13 cellular contexts compared by ENCODE assay signal in the genomic region with DNA sequence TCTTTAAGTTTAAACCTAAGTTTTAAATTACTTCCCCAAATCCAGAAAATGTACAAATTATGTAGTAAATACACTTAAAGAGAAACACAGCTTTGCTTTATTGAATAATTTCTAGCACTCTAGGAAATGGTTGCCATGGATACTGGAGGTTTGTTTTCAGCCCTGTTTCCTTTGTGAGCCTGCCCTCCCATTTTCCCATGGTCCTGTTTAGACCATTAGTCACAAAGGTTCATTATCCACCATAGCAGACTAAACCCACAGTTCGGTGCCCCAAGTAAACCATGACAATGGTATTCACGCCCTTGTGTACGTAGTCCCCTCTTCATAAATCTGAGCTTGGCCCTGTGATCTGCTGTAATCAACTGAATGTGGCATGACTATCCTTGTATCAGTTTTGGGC.
DNase-seq lines count a peak whose midpoint lies in the region; FAIRE-seq and TF ChIP-seq lines count a peak whose summit lies in the region.
"Had no signal": no experiment of that assay in that cellular context is flagged by ENCODE, and none has a peak within 500 bp of the region (broad histone marks: within the 10 kb centered on the region; RNA-seq: fewer than 3 reads in every experiment).

No MANE protein-coding gene starts in this region.

- no peak overlapping the region for H4K8ac ChIP-seq in mesenchymal stem cell (ENCODE audit: low read length)

- dilution Hi-C loops in endothelial cell of umbilical vein (cut with MboI; ENCODE audit: extremely low pct_ligation_motif_present, low sequenced_read_pairs) = no loop called here

- WGBS in mesenchymal stem cell = 90% methylated on average over 3 of the region's 3 CpGs

- H3K4ac ChIP-seq in mesenchymal stem cell (ENCODE audit: low read depth in 1 of 2, low read length in 2 of 2) = no peak overlapping the region

- no peak overlapping the region for H2BK120ac ChIP-seq in mesenchymal stem cell (ENCODE audit: low read depth, low read length)

- H2BK15ac ChIP-seq in mesenchymal stem cell (ENCODE audit: low read depth, poor library complexity, severe bottlenecking) = no peak overlapping the region

- no peaks in the 10 kb centered on the region for H3K79me1 ChIP-seq in mesenchymal stem cell (replicated peaks; ENCODE audit: low read length, poor library complexity, severe bottlenecking)

- H3K36me3 ChIP-seq in SJCRH30 (no peaks in the 10 kb centered on the region), endothelial cell of umbilical vein (ENCODE audit: control insufficient read depth in 2 of 2, extremely low read depth in 1 of 2, insufficient read depth in 2 of 2, low read length in 2 of 2) (peaks cover 0 to 2% of the 10 kb centered on the region in 2 experiments), mesenchymal stem cell (ENCODE audit: control insufficient read depth in 1 of 2, insufficient read depth in 2 of 2, low read depth in 1 of 2, low read length in 2 of 2) (peaks cover 0 to 24% of the 10 kb centered on the region in 2 experiments)
- H3K36me3 ChIP-seq: tibial artery had no signal

- TF ChIP-seq CTCF in endothelial cell of umbilical vein (IDR thresholded peaks at IDR 0.05; ENCODE audit: extremely low read depth in 1 of 2, insufficient read depth in 1 of 2, low read depth in 1 of 2, low read length in 2 of 2) = no peak
- no peak for TF ChIP-seq CTCF in GM20000 (IDR thresholded peaks at IDR 0.05; ENCODE audit: extremely low read depth, missing control alignments)

- H2BK12ac ChIP-seq in mesenchymal stem cell (ENCODE audit: low read length in 2 of 2) = no peak overlapping the region

- H3K4me3 ChIP-seq in SJCRH30 (no peak overlapping the region), endothelial cell of umbilical vein (replicated peaks in 1 of 3; ENCODE audit: insufficient read depth in 1 of 3, low read depth in 1 of 3, low read length in 3 of 3) (no peak overlapping the region), mesenchymal stem cell (ENCODE audit: insufficient read depth in 1 of 2, low read depth in 1 of 2, low read length in 2 of 2) (no peak overlapping the region)
- H3K4me3 ChIP-seq: mucosa of descending colon, tibial artery had no signal

- H3K14ac ChIP-seq in mesenchymal stem cell (ENCODE audit: low read length in 2 of 2) = no peak overlapping the region

- TF ChIP-seq POLR2A in endothelial cell of umbilical vein (IDR thresholded peaks at IDR 0.05; ENCODE audit: low read depth, low read length) = no peak

- H3K4me2 ChIP-seq in endothelial cell of umbilical vein (ENCODE audit: insufficient read depth, low read length) (no peak overlapping the region), mesenchymal stem cell (ENCODE audit: low read length, poor library complexity, severe bottlenecking) (no peak overlapping the region)

- no peaks in the 10 kb centered on the region for H3K9me3 ChIP-seq in SJCRH30 (replicated peaks)
- no peaks in the 10 kb centered on the region for H3K9me3 ChIP-seq in endothelial cell of umbilical vein (replicated peaks; ENCODE audit: control insufficient read depth, insufficient read depth, low read length)
- H3K9me3 ChIP-seq in mesenchymal stem cell (ENCODE audit: control insufficient read depth, low read length) = no peaks in the 10 kb centered on the region
- H3K9me3 ChIP-seq: mucosa of descending colon, tibial artery had no signal

- H3K79me2 ChIP-seq in endothelial cell of umbilical vein (ENCODE audit: control insufficient read depth, insufficient read depth, low read length) = no peaks in the 10 kb centered on the region

- H3K4me1 ChIP-seq in SJCRH30 (0 out of 2 replicates have a peak, but pooled peaks cover 3% of the 10 kb centered on the region), endothelial cell of umbilical vein (ENCODE audit: control insufficient read depth, extremely low read depth, insufficient read depth, low read length) (peaks cover 15% of the 10 kb centered on the region), mesenchymal stem cell (ENCODE audit: control insufficient read depth, insufficient read depth, low read depth, low read length) (no peaks in the 10 kb centered on the region)
- H3K4me1 ChIP-seq: tibial artery had no signal

- H2BK5ac ChIP-seq in mesenchymal stem cell (ENCODE audit: low read depth, low read length, poor library complexity, severe bottlenecking) = no peak overlapping the region

- no TSS peak for BruUV-seq in endothelial cell of umbilical vein (replicated peaks; lab: Mats Ljungman, UMichigan)

- intact Hi-C loops in endothelial cell of umbilical vein (cut with micrococcal nuclease) = no loop called here

- H3K9ac ChIP-seq in endothelial cell of umbilical vein (replicated peaks; ENCODE audit: extremely low read depth, insufficient read depth, low read length) (no peak overlapping the region), mesenchymal stem cell (ENCODE audit: low read length) (no peak overlapping the region)

- peak overlapping the region; percentile 8; the same call in 1 of the 2 replicates for H3K27ac ChIP-seq in SJCRH30
- peak overlapping the region; percentile 55 for H3K27ac ChIP-seq in endothelial cell of umbilical vein (ENCODE audit: insufficient read depth, low read depth, low read length)
- H3K27ac ChIP-seq in mesenchymal stem cell (ENCODE audit: low read length, poor library complexity, severe bottlenecking) = no peak overlapping the region
- no peak overlapping the region for H3K27ac ChIP-seq in caudate nucleus (ENCODE audit: low read depth, low read length)
- H3K27ac ChIP-seq: tibial artery, VCaP had no signal

- no peaks in the 10 kb centered on the region for H3K9me1 ChIP-seq in endothelial cell of umbilical vein (replicated peaks; ENCODE audit: control insufficient read depth, extremely low read depth, insufficient read depth, low read length)

- H4K91ac ChIP-seq in mesenchymal stem cell (ENCODE audit: low read length) = no peak overlapping the region

- H3K27me3 ChIP-seq in SJCRH30 (no peaks in the 10 kb centered on the region), endothelial cell of umbilical vein (ENCODE audit: control insufficient read depth in 2 of 2, insufficient read depth in 2 of 2, low read length in 2 of 2) (no peaks in the 10 kb centered on the region), mesenchymal stem cell (ENCODE audit: control insufficient read depth in 1 of 2, insufficient read depth in 1 of 2, low read length in 2 of 2) (no peaks in the 10 kb centered on the region)
- H3K27me3 ChIP-seq: tibial artery had no signal

- H3K18ac ChIP-seq in mesenchymal stem cell (ENCODE audit: low read depth in 1 of 2, low read length in 2 of 2) = no peak overlapping the region

- no peaks in the 10 kb centered on the region for H4K20me1 ChIP-seq in endothelial cell of umbilical vein (replicated peaks; ENCODE audit: control insufficient read depth, extremely low read depth, insufficient read depth, low read length)

- FAIRE-seq in endothelial cell of umbilical vein (lab: Jason Lieb, UNC) = peak; percentile 64

- no peak overlapping the region for H2AK5ac ChIP-seq in mesenchymal stem cell (ENCODE audit: low read length, severe bottlenecking)

- H3K23ac ChIP-seq in mesenchymal stem cell (ENCODE audit: low read length in 2 of 2) = no peak overlapping the region

- POLR2A ChIA-PET in endothelial cell of umbilical vein (lab: Charles Lee) = no interaction called here

- DNase-seq in Ammon's horn (ENCODE audit: low spot score) (peak; percentile 32), SJCRH30 (peak in 1 of 2 experiments; percentile 29), endothelial cell of umbilical vein (ENCODE audit: low read depth, low spot score) (peak; percentile 95), mesenchymal stem cell (peak; percentile 77), caudate nucleus (lab: John Stamatoyannopoulos, UW) (no peak), Kasumi-1 (lab: John Stamatoyannopoulos, UW) (no peak), GM20000 (ENCODE audit: low spot score) (no peak), NCI-H146 treated with DMSO at 0.1 percent for 48 hours (lab: John Stamatoyannopoulos, UW; ENCODE audit: unreplicated experiment) (no peak)
- DNase-seq: AML-193, mucosa of descending colon, NCI-H2107, tibial artery had no signal

- H2AFZ ChIP-seq in endothelial cell of umbilical vein (ENCODE audit: low read depth, low read length) = peak overlapping the region; percentile 2
- H2AFZ ChIP-seq in mesenchymal stem cell (ENCODE audit: low read depth, low read length) = no peak overlapping the region

- CTCF ChIA-PET in endothelial cell of umbilical vein (lab: Charles Lee) = interaction anchor here (1.2 kb wide), 1 partner anchor 13 kb away, joined by 5 read pairs; no protein-coding TSS in a partner anchor

TF ChIP-seq in endothelial cell of umbilical vein, 7 proteins besides CTCF, POLR2A, EP300 and RAD21:
- TF ChIP-seq GATA2 (IDR thresholded peaks at IDR 0.05; ENCODE audit: insufficient read depth, insufficient read length, low read depth, low read length) (no peak), JUN (IDR thresholded peaks at IDR 0.05; ENCODE audit: borderline replicate concordance, insufficient read depth, insufficient read length, low read depth) (peak; percentile 36), MYC (IDR thresholded peaks at IDR 0.05; ENCODE audit: low read depth, low read length) (no peak), POLR2AphosphoS5 (IDR thresholded peaks at IDR 0.05; ENCODE audit: insufficient read depth, low read depth, low read length) (no peak), EZH2 (IDR thresholded peaks at IDR 0.05; ENCODE audit: borderline replicate concordance, low read depth, low read length, severe bottlenecking) (no peak), FOS (IDR thresholded peaks at IDR 0.05; ENCODE audit: borderline replicate concordance, insufficient read depth, low read length) (no peak)
- TF ChIP-seq, protein P1, sequence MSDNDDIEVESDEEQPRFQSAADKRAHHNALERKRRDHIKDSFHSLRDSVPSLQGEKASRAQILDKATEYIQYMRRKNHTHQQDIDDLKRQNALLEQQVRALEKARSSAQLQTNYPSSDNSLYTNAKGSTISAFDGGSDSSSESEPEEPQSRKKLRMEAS (IDR thresholded peaks at IDR 0.05; ENCODE audit: insufficient read depth, insufficient read length) = no peak
TF ChIP-seq in endothelial cell of umbilical vein: peak in this region for 1.

Comparison
In these comparisons a context has a peak if more than half of its experiments do, and no peak if none do; other contexts are left out.
1. DNase-seq: peak in Ammon's horn (single experiment), endothelial cell of umbilical vein (single experiment) and mesenchymal stem cell (single experiment); none in caudate nucleus (0 of 61), Kasumi-1 (0 of 2), GM20000 (single experiment) and NCI-H146 treated with DMSO at 0.1 percent for 48 hours (single experiment).
2. H3K27ac ChIP-seq: peak in SJCRH30 (single experiment) and endothelial cell of umbilical vein (single experiment); none in mesenchymal stem cell (single experiment) and caudate nucleus (single experiment).